Comparison of ENCODE assay signal across 20 cellular contexts in the genomic region with DNA sequence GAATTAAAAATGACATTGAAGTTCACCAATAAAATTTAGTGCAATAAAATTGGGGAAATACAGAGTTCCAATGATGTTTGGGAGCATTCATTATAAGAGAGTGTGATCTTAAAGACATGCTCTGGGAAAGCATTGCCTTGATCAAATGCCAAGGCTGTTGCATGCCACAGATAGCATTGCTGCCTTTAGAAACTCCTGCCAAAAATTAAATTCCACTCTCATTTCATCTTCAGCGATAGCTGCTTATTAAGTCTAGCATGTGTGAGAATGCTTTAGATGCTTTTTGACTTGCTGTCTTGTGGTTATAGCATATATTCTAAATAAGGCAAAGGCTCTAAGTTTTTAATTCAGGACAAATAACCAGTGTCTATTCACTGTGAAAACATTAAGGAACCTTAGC. TPM values are rescaled to one million over a fixed set of nuclear protein-coding genes. Genes with fewer than 3 reads are reported as not detected.
DNase-seq lines count a peak whose midpoint lies in the region; ATAC-seq and TF ChIP-seq lines count a peak whose summit lies in the region.
"Had no signal": no experiment of that assay in that cellular context is flagged by ENCODE, and none has a peak within 500 bp of the region (broad histone marks: within the 10 kb centered on the region; RNA-seq: fewer than 3 reads in every experiment).

No MANE protein-coding gene starts in this region.

- POLR2A ChIA-PET in A673 (lab: Charles Lee; ENCODE audit: low non-redundant PET), result no interaction called here
- POLR2A ChIA-PET in CD8-positive, alpha-beta memory T cell (lab: Charles Lee), result no interaction called here

- H3K4me3 ChIP-seq in A673 (ENCODE audit: low read depth, low read length, poor library complexity, severe bottlenecking) (no peak overlapping the region), cardiac fibroblast (replicated peaks in 1 of 2; ENCODE audit: low read depth in 2 of 2, low read length in 2 of 2) (no peak overlapping the region), left ventricle myocardium inferior (no peak overlapping the region), upper lobe of left lung (no peak overlapping the region)
- H3K4me3 ChIP-seq in CD8-positive, alpha-beta memory T cell (ENCODE audit: low read length), result no peak overlapping the region
- H3K4me3 ChIP-seq: A549, dorsolateral prefrontal cortex, SJSA1 had no signal

- CTCF ChIA-PET in A673 (lab: Charles Lee), result no interaction called here
- CTCF ChIA-PET in CD8-positive, alpha-beta memory T cell (lab: Charles Lee), result no interaction called here

- peaks cover 8% of the 10 kb centered on the region for H3K9me3 Mint-ChIP-seq in HFFc6
- H3K9me3 Mint-ChIP-seq in CD8-positive, alpha-beta memory T cell, result peaks cover 5 to 9% (median 6%) of the 10 kb centered on the region in 5 donors

- H3K4me1 Mint-ChIP-seq in HFFc6 (ENCODE audit: low read depth), result peaks cover 11% of the 10 kb centered on the region; the same call in 1 of the 2 replicates
- H3K4me1 Mint-ChIP-seq in CD8-positive, alpha-beta memory T cell, result no peaks in the 10 kb centered on the region
- H3K4me1 Mint-ChIP-seq: activated CD8-positive, alpha-beta memory T cell treated with anti-CD3 and anti-CD28 coated beads, Interleukin-2, amount 10 ng/mL, durations not matched to agents 7 days and 5 days; naive thymus-derived CD4-positive, alpha-beta T cell had no signal

- intact Hi-C loops in A673 (cut with micrococcal nuclease; ENCODE audit: unreplicated experiment), result no loop called here
- intact Hi-C loops in left ventricle myocardium inferior (cut with micrococcal nuclease), result no loop called here

- 41 to 58% methylated on average over 1 of the region's 1 CpG for WGBS in upper lobe of left lung, 2 donors

- TF ChIP-seq POLR2A in upper lobe of left lung (IDR thresholded peaks at IDR 0.05), result no peak

- H3K36me3 Mint-ChIP-seq in HFFc6 (ENCODE audit: low read depth), result peaks cover 6% of the 10 kb centered on the region; the same call in 1 of the 2 replicates
- peaks cover 0 to 6% (median 0%) of the 10 kb centered on the region in 3 donors for H3K36me3 Mint-ChIP-seq in CD8-positive, alpha-beta memory T cell
- H3K36me3 Mint-ChIP-seq: activated CD8-positive, alpha-beta memory T cell treated with anti-CD3 and anti-CD28 coated beads, Interleukin-2, amount 10 ng/mL, durations not matched to agents 7 days and 5 days; naive thymus-derived CD4-positive, alpha-beta T cell had no signal

- H3K27me3 Mint-ChIP-seq in HFFc6 (ENCODE audit: insufficient read depth), result peaks cover 1% of the 10 kb centered on the region; the same call in 1 of the 2 replicates
- H3K27me3 Mint-ChIP-seq in CD8-positive, alpha-beta memory T cell, result no peaks in the 10 kb centered on the region
- H3K27me3 Mint-ChIP-seq: activated CD8-positive, alpha-beta memory T cell treated with anti-CD3 and anti-CD28 coated beads, Interleukin-2, amount 10 ng/mL, durations not matched to agents 7 days and 5 days had no signal

- H3K4me3 Mint-ChIP-seq in HFFc6, result no peak overlapping the region
- no peak overlapping the region for H3K4me3 Mint-ChIP-seq in CD8-positive, alpha-beta memory T cell
- H3K4me3 Mint-ChIP-seq: activated CD8-positive, alpha-beta memory T cell treated with anti-CD3 and anti-CD28 coated beads, Interleukin-2, amount 10 ng/mL, durations not matched to agents 7 days and 5 days; naive thymus-derived CD4-positive, alpha-beta T cell had no signal

- TF ChIP-seq EP300 in upper lobe of left lung (IDR thresholded peaks at IDR 0.05), result no peak

- no peaks in the 10 kb centered on the region for H3K27me3 ChIP-seq in A673 (replicated peaks; ENCODE audit: insufficient read depth, low read depth, low read length, poor library complexity)
- H3K27me3 ChIP-seq in left ventricle myocardium inferior (ENCODE audit: low read depth), result no peaks in the 10 kb centered on the region
- no peaks in the 10 kb centered on the region for H3K27me3 ChIP-seq in CD8-positive, alpha-beta memory T cell (ENCODE audit: insufficient read depth, low read length, poor library complexity, severe bottlenecking)
- H3K27me3 ChIP-seq in upper lobe of left lung, result no peaks in the 10 kb centered on the region
- H3K27me3 ChIP-seq: dorsolateral prefrontal cortex had no signal

- H3K27ac ChIP-seq in A673 (ENCODE audit: low read depth, low read length, poor library complexity, severe bottlenecking) (no peak overlapping the region), left ventricle myocardium inferior (replicated peaks) (peak overlapping the region; percentile 1), upper lobe of left lung (peak overlapping the region in 1 of 4 donors; percentile 1)
- H3K27ac ChIP-seq in CD8-positive, alpha-beta memory T cell (ENCODE audit: low read depth, low read length), result no peak overlapping the region
- H3K27ac ChIP-seq: A549, dorsolateral prefrontal cortex, SJSA1 had no signal

- no peak for TF ChIP-seq CTCF in A673 (conservative IDR thresholded peaks at IDR 0.05; ENCODE audit: low read depth, low read length)
- no peak for TF ChIP-seq CTCF in HFFc6 (IDR thresholded peaks at IDR 0.05)
- no peak for TF ChIP-seq CTCF in cardiac fibroblast (IDR thresholded peaks at IDR 0.05; ENCODE audit: low read depth, low read length)
- TF ChIP-seq CTCF in left ventricle myocardium inferior (IDR thresholded peaks at IDR 0.05; ENCODE audit: borderline replicate concordance), result no peak
- TF ChIP-seq CTCF in upper lobe of left lung (IDR thresholded peaks at IDR 0.05), result no peak

- H3K4me1 ChIP-seq in A673 (ENCODE audit: insufficient read depth, low read length, poor library complexity, severe bottlenecking) (no peaks in the 10 kb centered on the region), left ventricle myocardium inferior (peaks cover 13% of the 10 kb centered on the region), upper lobe of left lung (no peaks in the 10 kb centered on the region)
- H3K4me1 ChIP-seq in CD8-positive, alpha-beta memory T cell (ENCODE audit: insufficient read depth, low read length), result no peaks in the 10 kb centered on the region
- H3K4me1 ChIP-seq: A549, SJSA1 had no signal

- BruUV-seq in A673 (replicated peaks; lab: Mats Ljungman, UMichigan), result no TSS peak

- H3K27ac Mint-ChIP-seq in HFFc6, result no peak overlapping the region
- H3K27ac Mint-ChIP-seq in CD8-positive, alpha-beta memory T cell, result no peak overlapping the region
- H3K27ac Mint-ChIP-seq: activated CD8-positive, alpha-beta memory T cell treated with anti-CD3 and anti-CD28 coated beads, Interleukin-2, amount 10 ng/mL, durations not matched to agents 7 days and 5 days; naive thymus-derived CD4-positive, alpha-beta T cell had no signal

- no peak for ATAC-seq in HG03565 (IDR thresholded peaks at IDR 0.05; ENCODE audit: unreplicated experiment)
- ATAC-seq in upper lobe of left lung (ENCODE audit: low FRiP score in 2 of 2), result no peak
- ATAC-seq: A549; activated CD8-positive, alpha-beta memory T cell treated with anti-CD3 and anti-CD28 coated beads, Interleukin-2, amount 10 ng/mL, durations not matched to agents 7 days and 5 days; esophagus mucosa; naive thymus-derived CD4-positive, alpha-beta T cell; stimulated activated naive CD8-positive, alpha-beta T cell treated with anti-CD3 and anti-CD28 coated beads, Interleukin-15, Interleukin-2, amounts not matched to agents 100 U/mL and 50 U/mL, for 24 hours had no signal

- no peaks in the 10 kb centered on the region for H3K36me3 ChIP-seq in A673 (ENCODE audit: insufficient read depth, low read length, poor library complexity, severe bottlenecking)
- no peaks in the 10 kb centered on the region for H3K36me3 ChIP-seq in left ventricle myocardium inferior
- H3K36me3 ChIP-seq in CD8-positive, alpha-beta memory T cell (ENCODE audit: insufficient read depth, low read length), result no peaks in the 10 kb centered on the region
- peaks cover 0 to 19% (median 8%) of the 10 kb centered on the region in 4 donors for H3K36me3 ChIP-seq in upper lobe of left lung
- H3K36me3 ChIP-seq: SJSA1 had no signal

- peaks cover 5% of the 10 kb centered on the region for H3K9me3 ChIP-seq in A673 (ENCODE audit: low read depth, low read length, poor library complexity, severe bottlenecking)
- H3K9me3 ChIP-seq in left ventricle myocardium inferior (replicated peaks), result peaks cover 21% of the 10 kb centered on the region
- H3K9me3 ChIP-seq in CD8-positive, alpha-beta memory T cell (ENCODE audit: low read length), result no peaks in the 10 kb centered on the region
- H3K9me3 ChIP-seq in upper lobe of left lung, result no peaks in the 10 kb centered on the region
- H3K9me3 ChIP-seq: A549, SJSA1 had no signal

- DNase-seq in A673 (ENCODE audit: low spot score) (peak; percentile 27), HFFc6 (peak; percentile 69), cardiac fibroblast (ENCODE audit: low read depth in 2 of 2) (peak; percentile 29 to 72), left ventricle myocardium inferior (no peak), upper lobe of left lung (no peak)
- DNase-seq in stimulated activated CD4-positive, alpha-beta T cell treated with anti-CD3 and anti-CD28 coated beads, Interleukin-2, amount 100 ng/mL, for 48 hours, result no peak
- DNase-seq in CD8-positive, alpha-beta memory T cell, result no peak
- DNase-seq: activated CD4-positive, CD25-positive, alpha-beta regulatory T cell treated with anti-CD3 and anti-CD28 coated beads, Interleukin-2, amount 50 U/mL, for 72 hours; activated CD8-positive, alpha-beta memory T cell treated with anti-CD3 and anti-CD28 coated beads, Interleukin-2, amount 10 ng/mL, durations not matched to agents 7 days and 5 days; aorta; dorsolateral prefrontal cortex; naive thymus-derived CD4-positive, alpha-beta T cell; NCI-H1930; NCI-H510A treated with DMSO at 0.1 percent for 48 hours; posterior cingulate gyrus; stimulated activated naive CD8-positive, alpha-beta T cell treated with anti-CD3 and anti-CD28 coated beads, Interleukin-15, Interleukin-2, amounts not matched to agents 100 U/mL and 50 U/mL, for 24 hours had no signal

RNA-seq across cellular contexts. Expression of a gene that starts 49.3 kb away (rescaled TPM):
- total RNA-seq in A673 (2021), result 0.45 and 0.50 TPM in 2 replicates
- not detected for total RNA-seq in HFFc6 (2021; fragmentation: NEBNext Ultra II Directional; extraction: Animal tissue kit (Norgen Biotek cat#: 25700))
- total RNA-seq in left ventricle myocardium inferior, result 2.9 TPM
- not detected for total RNA-seq in CD8-positive, alpha-beta memory T cell
- not detected for polyA plus RNA-seq in CD8-positive, alpha-beta memory T cell
- total RNA-seq in upper lobe of left lung, result 100 to 1,000 TPM; 161 to 339 (median 262) TPM
- total RNA-seq: activated CD8-positive, alpha-beta memory T cell treated with anti-CD3 and anti-CD28 coated beads, Interleukin-2, amount 10 ng/mL, durations not matched to agents 7 days and 5 days; naive thymus-derived CD4-positive, alpha-beta T cell; SJSA1 had no signal
- polyA plus RNA-seq: naive thymus-derived CD4-positive, alpha-beta T cell had no signal

Comparison
In these comparisons a context has a peak if more than half of its experiments do, and no peak if none do; other contexts are left out.
1. DNase-seq: peak in A673 (single experiment), HFFc6 (single experiment) and cardiac fibroblast (2 of 2); none in left ventricle myocardium inferior (single experiment), stimulated activated CD4-positive, alpha-beta T cell treated with anti-CD3 and anti-CD28 coated beads, Interleukin-2, amount 100 ng/mL, for 48 hours (0 of 2), CD8-positive, alpha-beta memory T cell (0 of 5) and upper lobe of left lung (0 of 2).
2. RNA of a gene that starts 49.3 kb away (total RNA-seq): 161 to 339 TPM in upper lobe of left lung; 2.9 TPM in left ventricle myocardium inferior (single experiment), 0.45 to 0.50 TPM in A673, not detected in HFFc6 and not detected in CD8-positive, alpha-beta memory T cell; every median in the first group is over 10 times any median in the second.